ENCODE assay signal across 1 cellular context in the genomic region with DNA sequence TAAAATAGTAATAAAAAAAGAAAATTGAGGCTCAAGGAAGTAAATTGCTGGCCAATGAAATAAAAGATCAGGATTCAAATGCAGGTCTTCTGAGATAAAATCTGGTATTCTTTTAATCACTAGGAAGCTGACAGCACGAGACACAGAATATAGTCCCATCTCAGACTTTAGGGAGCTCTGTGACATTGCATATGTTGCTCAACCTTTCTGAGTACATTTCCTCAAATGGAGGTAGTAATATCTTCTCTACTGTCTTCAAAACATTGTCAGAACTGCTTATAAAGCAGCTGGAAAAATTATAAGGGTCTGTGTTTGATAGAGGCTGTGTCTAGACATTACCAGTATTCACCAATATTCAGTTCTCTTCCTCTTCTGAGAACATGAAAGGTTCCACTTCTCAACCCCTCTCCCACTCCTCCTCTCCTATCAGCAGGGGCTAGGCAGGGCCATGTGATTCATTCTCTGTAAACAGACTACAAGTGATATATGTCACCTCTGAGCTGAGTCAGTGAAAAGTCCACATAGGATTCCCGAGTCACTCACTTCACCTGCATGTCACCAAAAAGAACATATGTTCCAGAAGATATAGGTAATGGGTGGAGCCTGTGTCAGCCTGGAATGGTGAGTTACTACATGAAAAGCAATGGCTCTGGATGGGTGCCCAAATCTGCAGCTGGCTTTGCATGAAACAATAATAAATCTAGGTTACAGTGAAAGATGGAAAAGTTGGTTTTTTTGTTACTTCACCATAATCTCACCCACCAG.
TF ChIP-seq lines count a peak whose summit lies in the region.

No MANE protein-coding gene starts in this region.

TF ChIP-seq in K562, 482 proteins besides CTCF, POLR2A, EP300 and RAD21 (continued from another document and continues in another):
- TF ChIP-seq, protein P1, sequence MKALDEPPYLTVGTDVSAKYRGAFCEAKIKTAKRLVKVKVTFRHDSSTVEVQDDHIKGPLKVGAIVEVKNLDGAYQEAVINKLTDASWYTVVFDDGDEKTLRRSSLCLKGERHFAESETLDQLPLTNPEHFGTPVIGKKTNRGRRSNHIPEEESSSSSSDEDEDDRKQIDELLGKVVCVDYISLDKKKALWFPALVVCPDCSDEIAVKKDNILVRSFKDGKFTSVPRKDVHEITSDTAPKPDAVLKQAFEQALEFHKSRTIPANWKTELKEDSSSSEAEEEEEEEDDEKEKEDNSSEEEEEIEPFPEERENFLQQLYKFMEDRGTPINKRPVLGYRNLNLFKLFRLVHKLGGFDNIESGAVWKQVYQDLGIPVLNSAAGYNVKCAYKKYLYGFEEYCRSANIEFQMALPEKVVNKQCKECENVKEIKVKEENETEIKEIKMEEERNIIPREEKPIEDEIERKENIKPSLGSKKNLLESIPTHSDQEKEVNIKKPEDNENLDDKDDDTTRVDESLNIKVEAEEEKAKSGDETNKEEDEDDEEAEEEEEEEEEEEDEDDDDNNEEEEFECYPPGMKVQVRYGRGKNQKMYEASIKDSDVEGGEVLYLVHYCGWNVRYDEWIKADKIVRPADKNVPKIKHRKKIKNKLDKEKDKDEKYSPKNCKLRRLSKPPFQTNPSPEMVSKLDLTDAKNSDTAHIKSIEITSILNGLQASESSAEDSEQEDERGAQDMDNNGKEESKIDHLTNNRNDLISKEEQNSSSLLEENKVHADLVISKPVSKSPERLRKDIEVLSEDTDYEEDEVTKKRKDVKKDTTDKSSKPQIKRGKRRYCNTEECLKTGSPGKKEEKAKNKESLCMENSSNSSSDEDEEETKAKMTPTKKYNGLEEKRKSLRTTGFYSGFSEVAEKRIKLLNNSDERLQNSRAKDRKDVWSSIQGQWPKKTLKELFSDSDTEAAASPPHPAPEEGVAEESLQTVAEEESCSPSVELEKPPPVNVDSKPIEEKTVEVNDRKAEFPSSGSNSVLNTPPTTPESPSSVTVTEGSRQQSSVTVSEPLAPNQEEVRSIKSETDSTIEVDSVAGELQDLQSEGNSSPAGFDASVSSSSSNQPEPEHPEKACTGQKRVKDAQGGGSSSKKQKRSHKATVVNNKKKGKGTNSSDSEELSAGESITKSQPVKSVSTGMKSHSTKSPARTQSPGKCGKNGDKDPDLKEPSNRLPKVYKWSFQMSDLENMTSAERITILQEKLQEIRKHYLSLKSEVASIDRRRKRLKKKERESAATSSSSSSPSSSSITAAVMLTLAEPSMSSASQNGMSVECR (CRISPR knock-in tag; IDR thresholded peaks at IDR 0.05): no peak
- TF ChIP-seq NEUROD1 (IDR thresholded peaks at IDR 0.05; ENCODE audit: borderline replicate concordance, low read depth, low read length, partially characterized antibody): peak; percentile 67
- TF ChIP-seq COPS2 (conservative IDR thresholded peaks at IDR 0.05): no peak
- TF ChIP-seq, protein P2, sequence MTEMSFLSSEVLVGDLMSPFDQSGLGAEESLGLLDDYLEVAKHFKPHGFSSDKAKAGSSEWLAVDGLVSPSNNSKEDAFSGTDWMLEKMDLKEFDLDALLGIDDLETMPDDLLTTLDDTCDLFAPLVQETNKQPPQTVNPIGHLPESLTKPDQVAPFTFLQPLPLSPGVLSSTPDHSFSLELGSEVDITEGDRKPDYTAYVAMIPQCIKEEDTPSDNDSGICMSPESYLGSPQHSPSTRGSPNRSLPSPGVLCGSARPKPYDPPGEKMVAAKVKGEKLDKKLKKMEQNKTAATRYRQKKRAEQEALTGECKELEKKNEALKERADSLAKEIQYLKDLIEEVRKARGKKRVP (CRISPR knock-in tag; IDR thresholded peaks at IDR 0.05): no peak
- TF ChIP-seq ZNF507 (tag; conservative IDR thresholded peaks at IDR 0.05): no peak
- TF ChIP-seq KDM4B (IDR thresholded peaks at IDR 0.05; ENCODE audit: borderline replicate concordance in 2 of 2, low read depth in 1 of 2): no peak
- TF ChIP-seq CBFA2T3 (IDR thresholded peaks at IDR 0.05): peak; percentile 91
- TF ChIP-seq SLC30A9 (CRISPR knock-in tag; IDR thresholded peaks at IDR 0.05): no peak
- TF ChIP-seq FOSL1 (tag; conservative IDR thresholded peaks at IDR 0.05): peak; percentile 89
- TF ChIP-seq PCBP2 (IDR thresholded peaks at IDR 0.05; ENCODE audit: low read depth, low read length, poor library complexity, severe bottlenecking): no peak
- no peak for TF ChIP-seq ZNF644 (tag; IDR thresholded peaks at IDR 0.05; ENCODE audit: low read depth)
- TF ChIP-seq ZNF551 (CRISPR knock-in tag; IDR thresholded peaks at IDR 0.05): no peak
- TF ChIP-seq NRF1 (conservative IDR thresholded peaks at IDR 0.05 in 1 of 2, IDR thresholded peaks at IDR 0.05 in 1 of 2): peak; percentile 19 to 26; a peak in 1 of 4 replicates
- peak; percentile 98 for TF ChIP-seq MEIS2 (IDR thresholded peaks at IDR 0.05; ENCODE audit: partially characterized antibody)
- TF ChIP-seq, protein P3, sequence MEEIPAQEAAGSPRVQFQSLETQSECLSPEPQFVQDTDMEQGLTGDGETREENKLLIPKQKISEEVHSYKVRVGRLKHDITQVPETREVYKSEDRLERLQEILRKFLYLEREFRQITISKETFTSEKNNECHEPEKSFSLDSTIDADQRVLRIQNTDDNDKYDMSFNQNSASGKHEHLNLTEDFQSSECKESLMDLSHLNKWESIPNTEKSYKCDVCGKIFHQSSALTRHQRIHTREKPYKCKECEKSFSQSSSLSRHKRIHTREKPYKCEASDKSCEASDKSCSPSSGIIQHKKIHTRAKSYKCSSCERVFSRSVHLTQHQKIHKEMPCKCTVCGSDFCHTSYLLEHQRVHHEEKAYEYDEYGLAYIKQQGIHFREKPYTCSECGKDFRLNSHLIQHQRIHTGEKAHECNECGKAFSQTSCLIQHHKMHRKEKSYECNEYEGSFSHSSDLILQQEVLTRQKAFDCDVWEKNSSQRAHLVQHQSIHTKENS (CRISPR knock-in tag; IDR thresholded peaks at IDR 0.05): no peak
- peak in 1 of 2 experiments; percentile 51; a peak in 1 of 4 replicates for TF ChIP-seq ARNT (IDR thresholded peaks at IDR 0.05)
- no peak for TF ChIP-seq SUPT5H (IDR thresholded peaks at IDR 0.05)
- peak; percentile 78 for TF ChIP-seq ATF7 (IDR thresholded peaks at IDR 0.05)
- TF ChIP-seq, protein P4, sequence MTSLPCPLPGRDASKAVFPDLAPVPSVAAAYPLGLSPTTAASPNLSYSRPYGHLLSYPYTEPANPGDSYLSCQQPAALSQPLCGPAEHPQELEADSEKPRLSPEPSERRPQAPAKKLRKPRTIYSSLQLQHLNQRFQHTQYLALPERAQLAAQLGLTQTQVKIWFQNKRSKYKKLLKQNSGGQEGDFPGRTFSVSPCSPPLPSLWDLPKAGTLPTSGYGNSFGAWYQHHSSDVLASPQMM (CRISPR knock-in tag; IDR thresholded peaks at IDR 0.05): no peak
- TF ChIP-seq NR1H2 (CRISPR knock-in tag; IDR thresholded peaks at IDR 0.05): no peak
- TF ChIP-seq MYBL2 (IDR thresholded peaks at IDR 0.05; ENCODE audit: low read depth): no peak
- TF ChIP-seq MYBL2 (CRISPR knock-in tag; IDR thresholded peaks at IDR 0.05; ENCODE audit: borderline replicate concordance): no peak
- no peak for TF ChIP-seq SMAD2 (IDR thresholded peaks at IDR 0.05; ENCODE audit: low read depth, low read length)
- TF ChIP-seq, protein P5, sequence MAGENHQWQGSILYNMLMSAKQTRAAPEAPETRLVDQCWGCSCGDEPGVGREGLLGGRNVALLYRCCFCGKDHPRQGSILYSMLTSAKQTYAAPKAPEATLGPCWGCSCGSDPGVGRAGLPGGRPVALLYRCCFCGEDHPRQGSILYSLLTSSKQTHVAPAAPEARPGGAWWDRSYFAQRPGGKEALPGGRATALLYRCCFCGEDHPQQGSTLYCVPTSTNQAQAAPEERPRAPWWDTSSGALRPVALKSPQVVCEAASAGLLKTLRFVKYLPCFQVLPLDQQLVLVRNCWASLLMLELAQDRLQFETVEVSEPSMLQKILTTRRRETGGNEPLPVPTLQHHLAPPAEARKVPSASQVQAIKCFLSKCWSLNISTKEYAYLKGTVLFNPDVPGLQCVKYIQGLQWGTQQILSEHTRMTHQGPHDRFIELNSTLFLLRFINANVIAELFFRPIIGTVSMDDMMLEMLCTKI (IDR thresholded peaks at IDR 0.05; ENCODE audit: partially characterized antibody): no peak
- no peak for TF ChIP-seq EZH2 (IDR thresholded peaks at IDR 0.05; ENCODE audit: borderline replicate concordance, low read depth, low read length)
- no peak for TF ChIP-seq ZNF431 (CRISPR knock-in tag; IDR thresholded peaks at IDR 0.05)
- TF ChIP-seq ZFX (CRISPR knock-in tag; IDR thresholded peaks at IDR 0.05): no peak
- TF ChIP-seq, protein P6, sequence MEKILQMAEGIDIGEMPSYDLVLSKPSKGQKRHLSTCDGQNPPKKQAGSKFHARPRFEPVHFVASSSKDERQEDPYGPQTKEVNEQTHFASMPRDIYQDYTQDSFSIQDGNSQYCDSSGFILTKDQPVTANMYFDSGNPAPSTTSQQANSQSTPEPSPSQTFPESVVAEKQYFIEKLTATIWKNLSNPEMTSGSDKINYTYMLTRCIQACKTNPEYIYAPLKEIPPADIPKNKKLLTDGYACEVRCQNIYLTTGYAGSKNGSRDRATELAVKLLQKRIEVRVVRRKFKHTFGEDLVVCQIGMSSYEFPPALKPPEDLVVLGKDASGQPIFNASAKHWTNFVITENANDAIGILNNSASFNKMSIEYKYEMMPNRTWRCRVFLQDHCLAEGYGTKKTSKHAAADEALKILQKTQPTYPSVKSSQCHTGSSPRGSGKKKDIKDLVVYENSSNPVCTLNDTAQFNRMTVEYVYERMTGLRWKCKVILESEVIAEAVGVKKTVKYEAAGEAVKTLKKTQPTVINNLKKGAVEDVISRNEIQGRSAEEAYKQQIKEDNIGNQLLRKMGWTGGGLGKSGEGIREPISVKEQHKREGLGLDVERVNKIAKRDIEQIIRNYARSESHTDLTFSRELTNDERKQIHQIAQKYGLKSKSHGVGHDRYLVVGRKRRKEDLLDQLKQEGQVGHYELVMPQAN (IDR thresholded peaks at IDR 0.05; ENCODE audit: borderline replicate concordance): no peak
- TF ChIP-seq LCOR (CRISPR knock-in tag; IDR thresholded peaks at IDR 0.05): peak; percentile 27; the same call in 1 of the 2 replicates
- TF ChIP-seq SAP30 (IDR thresholded peaks at IDR 0.05; ENCODE audit: borderline replicate concordance, insufficient read depth, low read depth, low read length, poor library complexity, severe bottlenecking): no peak
- TF ChIP-seq FOXA1 (IDR thresholded peaks at IDR 0.05; ENCODE audit: borderline replicate concordance): peak; percentile 80
- TF ChIP-seq ZNF785 (CRISPR knock-in tag; IDR thresholded peaks at IDR 0.05): no peak
- TF ChIP-seq KAT7 (CRISPR knock-in tag; IDR thresholded peaks at IDR 0.05; ENCODE audit: borderline replicate concordance): no peak
- TF ChIP-seq SAFB (IDR thresholded peaks at IDR 0.05; ENCODE audit: borderline replicate concordance, low read depth, low read length): no peak
- no peak for TF ChIP-seq PRPF4 (IDR thresholded peaks at IDR 0.05; ENCODE audit: insufficient read depth, low read depth, low read length, poor library complexity, severe bottlenecking)
- no peak for TF ChIP-seq YY1 (IDR thresholded peaks at IDR 0.05; ENCODE audit: borderline replicate concordance in 1 of 3, control insufficient read depth in 1 of 3, extremely low read depth in 1 of 3, insufficient read depth in 3 of 3, insufficient read length in 1 of 3, insufficient replicate concordance in 2 of 3, low read depth in 1 of 3, low read length in 2 of 3)
- TF ChIP-seq TGIF2 (CRISPR knock-in tag; IDR thresholded peaks at IDR 0.05): no peak
- TF ChIP-seq, protein P7, sequence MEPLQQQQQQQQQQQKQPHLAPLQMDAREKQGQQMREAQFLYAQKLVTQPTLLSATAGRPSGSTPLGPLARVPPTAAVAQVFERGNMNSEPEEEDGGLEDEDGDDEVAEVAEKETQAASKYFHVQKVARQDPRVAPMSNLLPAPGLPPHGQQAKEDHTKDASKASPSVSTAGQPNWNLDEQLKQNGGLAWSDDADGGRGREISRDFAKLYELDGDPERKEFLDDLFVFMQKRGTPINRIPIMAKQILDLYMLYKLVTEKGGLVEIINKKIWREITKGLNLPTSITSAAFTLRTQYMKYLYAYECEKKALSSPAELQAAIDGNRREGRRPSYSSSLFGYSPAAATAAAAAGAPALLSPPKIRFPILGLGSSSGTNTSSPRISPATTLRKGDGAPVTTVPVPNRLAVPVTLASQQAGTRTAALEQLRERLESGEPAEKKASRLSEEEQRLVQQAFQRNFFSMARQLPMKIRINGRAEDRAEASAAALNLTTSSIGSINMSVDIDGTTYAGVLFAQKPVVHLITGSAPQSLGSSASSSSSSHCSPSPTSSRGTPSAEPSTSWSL (CRISPR knock-in tag; IDR thresholded peaks at IDR 0.05; ENCODE audit: borderline replicate concordance): no peak
- TF ChIP-seq ETS2 (tag; IDR thresholded peaks at IDR 0.05; ENCODE audit: borderline replicate concordance, poor library complexity, severe bottlenecking): no peak
- no peak for TF ChIP-seq ZNF444 (CRISPR knock-in tag; IDR thresholded peaks at IDR 0.05)
- peak; percentile 90 for TF ChIP-seq TCF3 (CRISPR knock-in tag; IDR thresholded peaks at IDR 0.05)
- TF ChIP-seq POLR3A (IDR thresholded peaks at IDR 0.05; ENCODE audit: borderline replicate concordance, extremely low read depth, insufficient read depth, insufficient read length): no peak
- TF ChIP-seq HOXB6 (CRISPR knock-in tag; IDR thresholded peaks at IDR 0.05; ENCODE audit: borderline replicate concordance): no peak
- no peak for TF ChIP-seq WHSC1 (IDR thresholded peaks at IDR 0.05; ENCODE audit: low read length)
- TF ChIP-seq TSC22D4 (tag; IDR thresholded peaks at IDR 0.05): no peak
- no peak for TF ChIP-seq RBBP5 (IDR thresholded peaks at IDR 0.05; ENCODE audit: borderline replicate concordance, insufficient read depth, low read length, poor library complexity, severe bottlenecking)
- TF ChIP-seq, protein P8, sequence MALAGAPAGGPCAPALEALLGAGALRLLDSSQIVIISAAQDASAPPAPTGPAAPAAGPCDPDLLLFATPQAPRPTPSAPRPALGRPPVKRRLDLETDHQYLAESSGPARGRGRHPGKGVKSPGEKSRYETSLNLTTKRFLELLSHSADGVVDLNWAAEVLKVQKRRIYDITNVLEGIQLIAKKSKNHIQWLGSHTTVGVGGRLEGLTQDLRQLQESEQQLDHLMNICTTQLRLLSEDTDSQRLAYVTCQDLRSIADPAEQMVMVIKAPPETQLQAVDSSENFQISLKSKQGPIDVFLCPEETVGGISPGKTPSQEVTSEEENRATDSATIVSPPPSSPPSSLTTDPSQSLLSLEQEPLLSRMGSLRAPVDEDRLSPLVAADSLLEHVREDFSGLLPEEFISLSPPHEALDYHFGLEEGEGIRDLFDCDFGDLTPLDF (CRISPR knock-in tag; IDR thresholded peaks at IDR 0.05): no peak
- TF ChIP-seq BRF1 (IDR thresholded peaks at IDR 0.05; ENCODE audit: borderline replicate concordance, extremely low read depth, insufficient read length): no peak
- no peak for TF ChIP-seq KAT2B (IDR thresholded peaks at IDR 0.05; ENCODE audit: low read depth, low read length)
